12 cellular contexts compared by ENCODE assay signal in the genomic region with DNA sequence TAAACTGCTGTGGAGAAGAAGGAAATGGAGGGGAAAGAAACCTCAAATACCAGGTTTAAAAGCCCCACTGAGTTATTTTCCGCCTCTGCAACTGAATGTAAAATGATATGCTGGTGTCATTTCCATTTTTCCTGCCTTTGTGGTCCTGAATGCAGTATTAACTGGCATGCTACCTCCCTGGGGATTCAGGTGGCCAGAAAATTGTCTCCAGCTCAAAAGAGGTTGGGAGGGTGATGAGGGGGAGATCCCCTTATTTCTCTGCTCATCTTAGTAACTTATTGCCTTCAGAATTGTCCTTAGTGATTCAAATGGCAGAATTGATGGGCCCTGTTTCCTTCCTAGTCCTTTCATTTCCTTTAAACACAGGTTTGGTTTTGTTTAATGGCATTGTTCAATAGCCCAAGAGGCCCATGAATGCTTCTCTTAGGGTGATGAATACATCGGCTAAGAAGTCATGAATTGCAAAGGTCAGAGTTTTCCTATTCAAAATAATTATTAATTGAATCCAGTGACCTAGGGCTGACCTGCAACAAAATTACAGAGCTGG.
A peak's percentile ranks its signal among the peaks of the same experiment; 100 is the strongest.
DNase-seq lines count a peak whose midpoint lies in the region; ATAC-seq and TF ChIP-seq lines count a peak whose summit lies in the region.
"Had no signal": no experiment of that assay in that cellular context is flagged by ENCODE, and none has a peak within 500 bp of the region (broad histone marks: within the 10 kb centered on the region; RNA-seq: fewer than 3 reads in every experiment).

No MANE protein-coding gene starts in this region.

- peaks cover 0 to 14% (median 10%) of the 10 kb centered on the region in 4 donors for H3K4me1 ChIP-seq in esophagus muscularis mucosa
- peaks cover 41% of the 10 kb centered on the region for H3K4me1 ChIP-seq in lower lobe of right lung

- H3K36me3 ChIP-seq in esophagus muscularis mucosa, result no peaks in the 10 kb centered on the region
- no peaks in the 10 kb centered on the region for H3K36me3 ChIP-seq in lower lobe of right lung

- H3K9me3 Mint-ChIP-seq in neural crest cell, result no peaks in the 10 kb centered on the region
- H3K9me3 Mint-ChIP-seq: activated naive CD4-positive, alpha-beta T cell treated with anti-CD3 and anti-CD28 coated beads for 36 hours had no signal

- H3K27me3 Mint-ChIP-seq in neural crest cell (ENCODE audit: low read depth), result no peaks in the 10 kb centered on the region

- H3K27ac ChIP-seq in esophagus muscularis mucosa (replicated peaks in 1 of 4) (no peak overlapping the region), lower lobe of right lung (no peak overlapping the region)
- H3K27ac ChIP-seq: 22Rv1 had no signal

- no peak for TF ChIP-seq POLR2A in esophagus muscularis mucosa (IDR thresholded peaks at IDR 0.05; ENCODE audit: low read depth)

- WGBS in esophagus muscularis mucosa, result 85% methylated on average over 2 of the region's 2 CpGs

- H3K9me3 ChIP-seq in esophagus muscularis mucosa (no peaks in the 10 kb centered on the region), lower lobe of right lung (no peaks in the 10 kb centered on the region)

- peak overlapping the region; percentile 95 for H3K27ac Mint-ChIP-seq in neural crest cell (ENCODE audit: unreplicated experiment)
- H3K27ac Mint-ChIP-seq: activated naive CD4-positive, alpha-beta T cell treated with anti-CD3 and anti-CD28 coated beads for 36 hours had no signal

- H3K36me3 Mint-ChIP-seq in neural crest cell (ENCODE audit: low read depth), result no peaks in the 10 kb centered on the region

- peaks cover 40% of the 10 kb centered on the region for H3K4me1 Mint-ChIP-seq in neural crest cell

- no peak overlapping the region for H3K4me3 ChIP-seq in esophagus muscularis mucosa
- H3K4me3 ChIP-seq in lower lobe of right lung, result no peak overlapping the region

- no peak for TF ChIP-seq CTCF in neural crest cell (conservative IDR thresholded peaks at IDR 0.05)
- TF ChIP-seq CTCF in esophagus muscularis mucosa (IDR thresholded peaks at IDR 0.05), result no peak
- no peak for TF ChIP-seq CTCF in lower lobe of right lung (IDR thresholded peaks at IDR 0.05)

- intact Hi-C loops in esophagus muscularis mucosa (cut with DNase I), result no loop called here
- intact Hi-C loops in lower lobe of right lung (cut with DNase I), result no loop called here

- no peak for TF ChIP-seq EP300 in esophagus muscularis mucosa (IDR thresholded peaks at IDR 0.05)

- DNase-seq in NCI-H1092 treated with DMSO at 0.1 percent for 48 hours (lab: John Stamatoyannopoulos, UW) (peak; percentile 8), NCI-H1092 (lab: John Stamatoyannopoulos, UW) (no peak), NCI-H187 treated with DMSO at 0.1 percent for 48 hours (lab: John Stamatoyannopoulos, UW) (peak; percentile 40), neural crest cell (ENCODE audit: low read depth, low spot score) (no peak), esophagus muscularis mucosa (ENCODE audit: extremely low spot score) (no peak), lower lobe of right lung (no peak)
- DNase-seq: activated naive CD4-positive, alpha-beta T cell treated with anti-CD3 and anti-CD28 coated beads for 36 hours; NCI-H146 had no signal

- H3K4me3 Mint-ChIP-seq in neural crest cell, result no peak overlapping the region
- H3K4me3 Mint-ChIP-seq: activated naive CD4-positive, alpha-beta T cell treated with anti-CD3 and anti-CD28 coated beads for 36 hours had no signal

- ATAC-seq in HG02588 (IDR thresholded peaks at IDR 0.05; ENCODE audit: unreplicated experiment) (peak; percentile 24), GM21825 (IDR thresholded peaks at IDR 0.05; ENCODE audit: unreplicated experiment) (no peak), lower lobe of right lung (no peak)
- ATAC-seq: activated CD4-positive, CD25-positive, alpha-beta regulatory T cell treated with anti-CD3 and anti-CD28 coated beads, Interleukin-2, amount 50 U/mL, for 24 hours had no signal

- no peaks in the 10 kb centered on the region for H3K27me3 ChIP-seq in esophagus muscularis mucosa
- no peaks in the 10 kb centered on the region for H3K27me3 ChIP-seq in lower lobe of right lung (ENCODE audit: low read depth)

Comparison
In these comparisons a context has a peak if more than half of its experiments do, and no peak if none do; other contexts are left out.
1. DNase-seq: peak in NCI-H1092 treated with DMSO at 0.1 percent for 48 hours (single experiment) and NCI-H187 treated with DMSO at 0.1 percent for 48 hours (single experiment); none in NCI-H1092 (single experiment), neural crest cell (single experiment), esophagus muscularis mucosa (single experiment) and lower lobe of right lung (single experiment).